In the genomic region with DNA sequence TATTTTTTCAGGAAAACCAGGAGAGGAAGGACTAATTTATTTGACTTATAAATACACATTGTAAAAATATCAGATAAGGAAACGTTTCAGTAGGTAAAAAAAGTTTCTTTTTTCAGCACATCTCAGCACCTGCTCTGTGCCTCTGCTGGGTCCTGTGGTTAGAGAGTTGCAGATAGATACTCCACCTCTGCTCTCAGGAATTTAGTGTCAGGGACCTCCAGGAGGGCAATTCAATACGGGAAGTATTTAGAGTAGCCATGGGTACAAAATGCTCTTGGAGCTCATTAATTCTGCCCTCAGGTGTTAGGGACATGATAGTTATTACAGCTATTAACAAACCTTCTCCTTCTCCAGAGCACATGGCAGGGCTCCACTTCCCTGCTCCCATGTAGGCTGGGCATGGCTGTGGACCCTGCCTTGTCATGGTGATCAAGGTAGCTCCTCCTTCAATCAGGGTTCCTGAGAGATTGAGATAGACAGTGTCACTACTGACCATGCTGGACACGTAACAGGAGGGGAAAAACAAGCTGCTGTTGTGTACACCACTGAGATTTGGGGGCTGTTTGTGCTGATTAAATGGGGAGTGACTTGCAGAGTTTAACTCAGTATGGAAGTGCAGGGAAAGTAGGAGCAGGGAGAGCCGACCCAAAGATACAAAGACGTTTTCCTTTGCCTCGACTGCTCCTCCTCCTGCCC, we compare ENCODE assay signal across 21 cellular contexts.
"Had no signal": no experiment of that assay in that cellular context is flagged by ENCODE, and none has a peak within 500 bp of the region (broad histone marks: within the 10 kb centered on the region; RNA-seq: fewer than 3 reads in every experiment).

No MANE protein-coding gene starts in this region.

- H3K9me3 Mint-ChIP-seq: activated naive CD4-positive, alpha-beta T cell treated with anti-CD3 and anti-CD28 coated beads, Interleukin-2, amount 10 ng/mL, durations not matched to agents 7 days and 5 days; activated T-helper 2 cell treated with anti-CD3 and anti-CD28 coated beads, Interferon-gamma antibody, Interleukin-2, Interleukin-4, amounts not matched to agents 10 μg/mL and 5 μg/mL and 100 μg/mL, durations not matched to agents 14 hours and 24 hours and 36 hours; dendritic cell treated with granulocyte-macrophage colony-stimulating factor and Interleukin-4, amounts not matched to agents 40 ng/mL and 50 ng/mL, for 4 days; immature natural killer cell had no signal

- H3K27me3 ChIP-seq: ascending aorta had no signal

- H3K9ac ChIP-seq: parathyroid adenoma had no signal

- H3K36me3 ChIP-seq: ascending aorta, heart left ventricle, neutrophil, thoracic aorta had no signal

- H3K4me1 Mint-ChIP-seq: activated naive CD4-positive, alpha-beta T cell treated with anti-CD3 and anti-CD28 coated beads, Interleukin-2, amount 10 ng/mL, durations not matched to agents 7 days and 5 days; immature natural killer cell; T-helper 17 cell had no signal

- DNase-seq: activated CD4-positive, alpha-beta T cell treated with anti-CD3 and anti-CD28 coated beads, Interleukin-2, amount 50 U/mL, for 1 hour; activated CD4-positive, CD25-positive, alpha-beta regulatory T cell; activated naive CD4-positive, alpha-beta T cell treated with anti-CD3 and anti-CD28 coated beads, Interleukin-2, amount 10 ng/mL, durations not matched to agents 7 days and 5 days; activated T-cell treated with anti-CD3 and anti-CD28 coated beads for 4 hours; effector memory CD4-positive, alpha-beta T cell; foreskin melanocyte; heart left ventricle; immature natural killer cell; left colon; midbrain; stimulated activated CD4-positive, alpha-beta T cell treated with anti-CD3 and anti-CD28 coated beads, Interleukin-12 subunit alpha, Interleukin-12 subunit beta, amount 100 ng/mL, for 4 hours; stimulated activated CD4-positive, alpha-beta T cell treated with anti-CD3 and anti-CD28 coated beads, Interleukin-2, amount 100 ng/mL, for 24 hours; T-helper 17 cell had no signal

- FAIRE-seq: bronchial epithelial cell had no signal

- H3K4me1 ChIP-seq: ascending aorta, heart left ventricle, parathyroid adenoma had no signal

- H2AFZ ChIP-seq: parathyroid adenoma had no signal

- H3K79me2 ChIP-seq: parathyroid adenoma had no signal

- H3K9me3 ChIP-seq: ascending aorta, heart left ventricle, neutrophil, thoracic aorta had no signal

- H3K27ac Mint-ChIP-seq: activated naive CD4-positive, alpha-beta T cell treated with anti-CD3 and anti-CD28 coated beads, Interleukin-2, amount 10 ng/mL, durations not matched to agents 7 days and 5 days; activated T-helper 2 cell treated with anti-CD3 and anti-CD28 coated beads, Interferon-gamma antibody, Interleukin-2, Interleukin-4, amounts not matched to agents 10 μg/mL and 5 μg/mL and 100 μg/mL, durations not matched to agents 14 hours and 24 hours and 36 hours; dendritic cell treated with granulocyte-macrophage colony-stimulating factor and Interleukin-4, amounts not matched to agents 40 ng/mL and 50 ng/mL, for 4 days; immature natural killer cell; T-helper 17 cell had no signal

- ATAC-seq: heart left ventricle, left colon, T-helper 17 cell had no signal

- H3K4me3 Mint-ChIP-seq: activated naive CD4-positive, alpha-beta T cell treated with anti-CD3 and anti-CD28 coated beads, Interleukin-2, amount 10 ng/mL, durations not matched to agents 7 days and 5 days; dendritic cell treated with granulocyte-macrophage colony-stimulating factor and Interleukin-4, amounts not matched to agents 40 ng/mL and 50 ng/mL, for 4 days; immature natural killer cell; T-helper 17 cell had no signal

- H3K4me3 ChIP-seq: ascending aorta, heart left ventricle, lung, thoracic aorta had no signal

- H3K27ac ChIP-seq: ascending aorta, heart left ventricle, neutrophil, parathyroid adenoma, thoracic aorta had no signal

- H3K36me3 Mint-ChIP-seq: activated naive CD4-positive, alpha-beta T cell treated with anti-CD3 and anti-CD28 coated beads, Interleukin-2, amount 10 ng/mL, durations not matched to agents 7 days and 5 days; immature natural killer cell had no signal
